ENCODE assay signal across 19 cellular contexts in the genomic region with DNA sequence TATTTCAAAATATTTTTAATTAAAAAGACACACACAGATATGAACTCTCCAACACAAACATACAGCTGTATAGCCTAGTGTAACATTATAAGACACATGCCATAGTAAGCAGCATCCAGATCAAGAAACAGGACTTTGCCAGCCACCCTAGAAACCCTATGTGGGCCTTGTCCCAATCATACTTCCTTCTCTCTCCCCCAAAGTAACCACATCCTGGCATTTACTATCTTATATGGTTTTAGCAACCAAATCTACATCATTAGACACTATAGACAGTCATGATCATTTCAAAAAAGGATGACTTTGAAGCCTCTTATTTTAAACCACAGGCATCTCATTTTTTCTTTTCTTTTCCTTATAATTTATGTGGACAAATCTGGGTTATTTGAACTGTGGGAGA.
DNase-seq lines count a peak whose midpoint lies in the region; ATAC-seq and TF ChIP-seq lines count a peak whose summit lies in the region.
"Had no signal": no experiment of that assay in that cellular context is flagged by ENCODE, and none has a peak within 500 bp of the region (broad histone marks: within the 10 kb centered on the region; RNA-seq: fewer than 3 reads in every experiment).

No MANE protein-coding gene starts in this region.

- CTCF ChIA-PET in activated CD8-positive, alpha-beta memory T cell treated with anti-CD3 and anti-CD28 coated beads, Interleukin-2, amount 10 ng/mL, durations not matched to agents 7 days and 5 days (lab: Charles Lee) = interaction anchor here (1.1 kb wide), 1 partner anchor 20 kb away, joined by 3 read pairs; no protein-coding TSS in a partner anchor
- CTCF ChIA-PET in activated CD8-positive, alpha-beta T cell treated with anti-CD3 and anti-CD28 coated beads, Interleukin-2, amount 10 ng/mL, durations not matched to agents 7 days and 5 days (lab: Charles Lee) = no interaction called here

- peaks cover 17% of the 10 kb centered on the region for H3K9me3 Mint-ChIP-seq in activated CD8-positive, alpha-beta memory T cell treated with anti-CD3 and anti-CD28 coated beads, Interleukin-2, amount 10 ng/mL, durations not matched to agents 7 days and 5 days (ENCODE audit: low read depth)
- peaks cover 12% of the 10 kb centered on the region for H3K9me3 Mint-ChIP-seq in activated CD8-positive, alpha-beta T cell treated with anti-CD3 and anti-CD28 coated beads, Interleukin-2, amount 10 ng/mL, durations not matched to agents 7 days and 5 days (ENCODE audit: insufficient read depth)
- peaks cover 8% of the 10 kb centered on the region for H3K9me3 Mint-ChIP-seq in stimulated activated effector memory CD8-positive, alpha-beta T cell treated with anti-CD3 and anti-CD28 coated beads, Interleukin-12 subunit alpha, Interleukin-12 subunit beta, amount 100 ng/mL, for 72 hours

- in situ Hi-C loops in HAP-1 (cut with MboI; ENCODE audit: low sequenced_read_pairs) = no loop called here

- no peaks in the 10 kb centered on the region for H3K27me3 Mint-ChIP-seq in activated CD8-positive, alpha-beta memory T cell treated with anti-CD3 and anti-CD28 coated beads, Interleukin-2, amount 10 ng/mL, durations not matched to agents 7 days and 5 days
- H3K27me3 Mint-ChIP-seq in activated CD8-positive, alpha-beta T cell treated with anti-CD3 and anti-CD28 coated beads, Interleukin-2, amount 10 ng/mL, durations not matched to agents 7 days and 5 days (ENCODE audit: low read depth) = no peaks in the 10 kb centered on the region
- H3K27me3 Mint-ChIP-seq: progenitor cell of endocrine pancreas had no signal

- ATAC-seq in activated CD8-positive, alpha-beta memory T cell treated with anti-CD3 and anti-CD28 coated beads, Interleukin-2, amount 10 ng/mL, durations not matched to agents 7 days and 5 days = peak; percentile 71
- peak; percentile 70 for ATAC-seq in activated CD8-positive, alpha-beta T cell treated with anti-CD3 and anti-CD28 coated beads, Interleukin-2, amount 10 ng/mL, durations not matched to agents 7 days and 5 days
- peak; percentile 88 for ATAC-seq in stimulated activated effector memory CD8-positive, alpha-beta T cell treated with anti-CD3 and anti-CD28 coated beads, Interleukin-12 subunit alpha, Interleukin-12 subunit beta, amount 100 ng/mL, for 72 hours

- H3K4me3 Mint-ChIP-seq in activated CD8-positive, alpha-beta memory T cell treated with anti-CD3 and anti-CD28 coated beads, Interleukin-2, amount 10 ng/mL, durations not matched to agents 7 days and 5 days = no peak overlapping the region
- H3K4me3 Mint-ChIP-seq in activated CD8-positive, alpha-beta T cell treated with anti-CD3 and anti-CD28 coated beads, Interleukin-2, amount 10 ng/mL, durations not matched to agents 7 days and 5 days = peak overlapping the region; percentile 14
- H3K4me3 Mint-ChIP-seq in stimulated activated effector memory CD8-positive, alpha-beta T cell treated with anti-CD3 and anti-CD28 coated beads, Interleukin-12 subunit alpha, Interleukin-12 subunit beta, amount 100 ng/mL, for 72 hours = no peak overlapping the region
- H3K4me3 Mint-ChIP-seq: endodermal cell, nephron progenitor cell had no signal

- no peaks in the 10 kb centered on the region for H3K27me3 ChIP-seq in HAP-1 (ENCODE audit: low read depth)

- peaks cover 7% of the 10 kb centered on the region; the same call in 1 of the 2 replicates for H3K4me1 ChIP-seq in HAP-1

- POLR2A ChIA-PET in activated CD8-positive, alpha-beta T cell treated with anti-CD3 and anti-CD28 coated beads, Interleukin-2, amount 10 ng/mL, durations not matched to agents 7 days and 5 days (lab: Charles Lee) = interaction anchor here (1.1 kb wide), 1 partner anchor 83 kb away, joined by 3 read pairs; no protein-coding TSS in a partner anchor

- peaks cover 22% of the 10 kb centered on the region for H3K4me1 Mint-ChIP-seq in activated CD8-positive, alpha-beta memory T cell treated with anti-CD3 and anti-CD28 coated beads, Interleukin-2, amount 10 ng/mL, durations not matched to agents 7 days and 5 days
- H3K4me1 Mint-ChIP-seq in activated CD8-positive, alpha-beta T cell treated with anti-CD3 and anti-CD28 coated beads, Interleukin-2, amount 10 ng/mL, durations not matched to agents 7 days and 5 days (ENCODE audit: low read depth) = peaks cover 27% of the 10 kb centered on the region
- H3K4me1 Mint-ChIP-seq in stimulated activated effector memory CD8-positive, alpha-beta T cell treated with anti-CD3 and anti-CD28 coated beads, Interleukin-12 subunit alpha, Interleukin-12 subunit beta, amount 100 ng/mL, for 72 hours = peaks cover 20% of the 10 kb centered on the region

- peaks cover 63% of the 10 kb centered on the region for H3K36me3 Mint-ChIP-seq in activated CD8-positive, alpha-beta memory T cell treated with anti-CD3 and anti-CD28 coated beads, Interleukin-2, amount 10 ng/mL, durations not matched to agents 7 days and 5 days
- peaks cover 40% of the 10 kb centered on the region for H3K36me3 Mint-ChIP-seq in activated CD8-positive, alpha-beta T cell treated with anti-CD3 and anti-CD28 coated beads, Interleukin-2, amount 10 ng/mL, durations not matched to agents 7 days and 5 days (ENCODE audit: low read depth)
- no peaks in the 10 kb centered on the region for H3K36me3 Mint-ChIP-seq in stimulated activated effector memory CD8-positive, alpha-beta T cell treated with anti-CD3 and anti-CD28 coated beads, Interleukin-12 subunit alpha, Interleukin-12 subunit beta, amount 100 ng/mL, for 72 hours

- DNase-seq in activated CD8-positive, alpha-beta memory T cell treated with anti-CD3 and anti-CD28 coated beads, Interleukin-2, amount 10 ng/mL, durations not matched to agents 7 days and 5 days = peak; percentile 47
- DNase-seq in activated CD8-positive, alpha-beta memory T cell treated with anti-CD3 and anti-CD28 coated beads, Interleukin-2, amount 50 U/mL, for 48 hours = no peak
- DNase-seq in NB4 (ENCODE audit: low read depth) (peak; percentile 15), HAP-1 (ENCODE audit: low spot score in 2 of 2) (no peak), NCI-H2171 treated with DMSO at 0.1 percent for 48 hours (lab: John Stamatoyannopoulos, UW) (no peak)
- peak; percentile 39 for DNase-seq in activated CD8-positive, alpha-beta T cell treated with anti-CD3 and anti-CD28 coated beads, Interleukin-2, amount 10 ng/mL, durations not matched to agents 7 days and 5 days
- no peak for DNase-seq in stimulated activated effector memory CD8-positive, alpha-beta T cell treated with anti-CD3 and anti-CD28 coated beads, Interleukin-12 subunit alpha, Interleukin-12 subunit beta, amount 100 ng/mL, for 72 hours (ENCODE audit: low spot score in 2 of 2)
- no peak for DNase-seq in stimulated activated naive CD4-positive, alpha-beta T cell treated with Interleukin-2 at 50 U/mL for 16 hours (lab: John Stamatoyannopoulos, UW)
- DNase-seq: activated CD4-positive, CD25-positive, alpha-beta regulatory T cell; activated naive CD4-positive, alpha-beta T cell treated with anti-CD3 and anti-CD28 coated beads, Interleukin-2, amount 50 U/mL, for 16 hours; DMS79 treated with DMSO at 0.1 percent for 48 hours; endodermal cell; glutamatergic neuron; NCI-H2029; NCI-H510A treated with DMSO at 0.1 percent for 48 hours; nephron progenitor cell; stimulated activated CD4-positive, alpha-beta T cell treated with anti-CD3 and anti-CD28 coated beads, Interleukin-4, amount 100 ng/mL, for 1 hour; substantia nigra had no signal

- H3K36me3 ChIP-seq in HAP-1 (replicated peaks) = no peaks in the 10 kb centered on the region

- TF ChIP-seq POLR2A in NB4 (IDR thresholded peaks at IDR 0.05; ENCODE audit: extremely low read depth, insufficient read length) = no peak

- no peak overlapping the region for H3K4me3 ChIP-seq in NB4 (ENCODE audit: low read depth, low read length)
- no peak overlapping the region for H3K4me3 ChIP-seq in HAP-1

- no peak for TF ChIP-seq CTCF in NB4 (IDR thresholded peaks at IDR 0.05; ENCODE audit: low read depth, low read length)

- H3K9me3 ChIP-seq in HAP-1 = peaks cover 5% of the 10 kb centered on the region; the same call in 1 of the 2 replicates

- H3K27ac Mint-ChIP-seq in activated CD8-positive, alpha-beta memory T cell treated with anti-CD3 and anti-CD28 coated beads, Interleukin-2, amount 10 ng/mL, durations not matched to agents 7 days and 5 days = peak overlapping the region; percentile 38
- peak overlapping the region; percentile 43 for H3K27ac Mint-ChIP-seq in activated CD8-positive, alpha-beta T cell treated with anti-CD3 and anti-CD28 coated beads, Interleukin-2, amount 10 ng/mL, durations not matched to agents 7 days and 5 days
- no peak overlapping the region for H3K27ac Mint-ChIP-seq in stimulated activated effector memory CD8-positive, alpha-beta T cell treated with anti-CD3 and anti-CD28 coated beads, Interleukin-12 subunit alpha, Interleukin-12 subunit beta, amount 100 ng/mL, for 72 hours
- H3K27ac Mint-ChIP-seq: endodermal cell, progenitor cell of endocrine pancreas had no signal

Comparison
In these comparisons a context has a peak if more than half of its experiments do, and no peak if none do; other contexts are left out.
1. DNase-seq: peak in activated CD8-positive, alpha-beta memory T cell treated with anti-CD3 and anti-CD28 coated beads, Interleukin-2, amount 10 ng/mL, durations not matched to agents 7 days and 5 days (single experiment), NB4 (single experiment) and activated CD8-positive, alpha-beta T cell treated with anti-CD3 and anti-CD28 coated beads, Interleukin-2, amount 10 ng/mL, durations not matched to agents 7 days and 5 days (single experiment); none in activated CD8-positive, alpha-beta memory T cell treated with anti-CD3 and anti-CD28 coated beads, Interleukin-2, amount 50 U/mL, for 48 hours (single experiment), stimulated activated effector memory CD8-positive, alpha-beta T cell treated with anti-CD3 and anti-CD28 coated beads, Interleukin-12 subunit alpha, Interleukin-12 subunit beta, amount 100 ng/mL, for 72 hours (0 of 2), HAP-1 (0 of 2), stimulated activated naive CD4-positive, alpha-beta T cell treated with Interleukin-2 at 50 U/mL for 16 hours (single experiment) and NCI-H2171 treated with DMSO at 0.1 percent for 48 hours (single experiment).
2. Peak in every context shown above with its lines, with median percentiles within 50 percentile points of each other: ATAC-seq.